1 cellular context compared by ENCODE assay signal in genomic region chr6:11771473-11772048, GRCh38.
TF ChIP-seq lines count a peak whose summit lies in the region.

No MANE protein-coding gene starts in this region.

TF ChIP-seq in GM23338, 12 proteins besides CTCF, POLR2A, EP300 and RAD21 (continued from another document):
- TF ChIP-seq REST (IDR thresholded peaks at IDR 0.05; ENCODE audit: unreplicated experiment) (no peak), NANOG (IDR thresholded peaks at IDR 0.05; ENCODE audit: borderline replicate concordance) (no peak), POLR2AphosphoS5 (IDR thresholded peaks at IDR 0.05; ENCODE audit: low read depth) (no peak), CREB1 (CRISPR knock-in tag; IDR thresholded peaks at IDR 0.05; ENCODE audit: low read depth) (no peak), ZNF114 (CRISPR knock-in tag; IDR thresholded peaks at IDR 0.05) (no peak), ZNF331 (CRISPR knock-in tag; IDR thresholded peaks at IDR 0.05; ENCODE audit: low read depth) (no peak), ETS1 (IDR thresholded peaks at IDR 0.05) (no peak)
